1 cellular context compared by ENCODE assay signal in genomic region chr22:49970528-49971231, GRCh38.
TF ChIP-seq lines count a peak whose summit lies in the region.

No MANE protein-coding gene starts in this region.

TF ChIP-seq in K562, 482 proteins besides CTCF, POLR2A, EP300 and RAD21 (continued from another document and continues in another):
- TF ChIP-seq, protein P1, sequence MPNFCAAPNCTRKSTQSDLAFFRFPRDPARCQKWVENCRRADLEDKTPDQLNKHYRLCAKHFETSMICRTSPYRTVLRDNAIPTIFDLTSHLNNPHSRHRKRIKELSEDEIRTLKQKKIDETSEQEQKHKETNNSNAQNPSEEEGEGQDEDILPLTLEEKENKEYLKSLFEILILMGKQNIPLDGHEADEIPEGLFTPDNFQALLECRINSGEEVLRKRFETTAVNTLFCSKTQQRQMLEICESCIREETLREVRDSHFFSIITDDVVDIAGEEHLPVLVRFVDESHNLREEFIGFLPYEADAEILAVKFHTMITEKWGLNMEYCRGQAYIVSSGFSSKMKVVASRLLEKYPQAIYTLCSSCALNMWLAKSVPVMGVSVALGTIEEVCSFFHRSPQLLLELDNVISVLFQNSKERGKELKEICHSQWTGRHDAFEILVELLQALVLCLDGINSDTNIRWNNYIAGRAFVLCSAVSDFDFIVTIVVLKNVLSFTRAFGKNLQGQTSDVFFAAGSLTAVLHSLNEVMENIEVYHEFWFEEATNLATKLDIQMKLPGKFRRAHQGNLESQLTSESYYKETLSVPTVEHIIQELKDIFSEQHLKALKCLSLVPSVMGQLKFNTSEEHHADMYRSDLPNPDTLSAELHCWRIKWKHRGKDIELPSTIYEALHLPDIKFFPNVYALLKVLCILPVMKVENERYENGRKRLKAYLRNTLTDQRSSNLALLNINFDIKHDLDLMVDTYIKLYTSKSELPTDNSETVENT (CRISPR knock-in tag; IDR thresholded peaks at IDR 0.05): no peak
- TF ChIP-seq ZBTB40 (IDR thresholded peaks at IDR 0.05): no peak
- TF ChIP-seq ZBTB40 (CRISPR knock-in tag; IDR thresholded peaks at IDR 0.05): no peak
- no peak for TF ChIP-seq MEF2D (tag; conservative IDR thresholded peaks at IDR 0.05; ENCODE audit: low read depth)
- TF ChIP-seq SRSF9 (IDR thresholded peaks at IDR 0.05; ENCODE audit: borderline replicate concordance, low read depth, low read length): no peak
- TF ChIP-seq ZNF707 (CRISPR knock-in tag; conservative IDR thresholded peaks at IDR 0.05): no peak
- peak; percentile 92 for TF ChIP-seq ZNF316 (IDR thresholded peaks at IDR 0.05)
- no peak for TF ChIP-seq TRIM28 (IDR thresholded peaks at IDR 0.05)
- 0 out of 2 replicates have a peak, but pooled peaks have one; percentile 9 for TF ChIP-seq MTA2 (IDR thresholded peaks at IDR 0.05; ENCODE audit: low read depth)
- no peak; the same call in 1 of the 2 replicates for TF ChIP-seq RREB1 (CRISPR knock-in tag; IDR thresholded peaks at IDR 0.05)
- TF ChIP-seq HSF4 (CRISPR knock-in tag; IDR thresholded peaks at IDR 0.05; ENCODE audit: borderline replicate concordance): no peak
- no peak for TF ChIP-seq TAF7 (tag; IDR thresholded peaks at IDR 0.05)
- TF ChIP-seq ZBTB43 (CRISPR knock-in tag; IDR thresholded peaks at IDR 0.05): no peak
- TF ChIP-seq ZNF584 (CRISPR knock-in tag; IDR thresholded peaks at IDR 0.05; ENCODE audit: low read depth): no peak
- TF ChIP-seq HCFC1 (IDR thresholded peaks at IDR 0.05; ENCODE audit: low read depth, low read length): 0 out of 2 replicates have a peak, but pooled peaks have one; percentile 35
- TF ChIP-seq RFX1 (IDR thresholded peaks at IDR 0.05): no peak
- TF ChIP-seq PBX2 (CRISPR knock-in tag; IDR thresholded peaks at IDR 0.05; ENCODE audit: low read depth): peak; percentile 61
- peak; percentile 79 for TF ChIP-seq PBX2 (tag; conservative IDR thresholded peaks at IDR 0.05; ENCODE audit: low read depth)
- no peak for TF ChIP-seq ARID3B (CRISPR knock-in tag; IDR thresholded peaks at IDR 0.05; ENCODE audit: borderline replicate concordance)
- no peak for TF ChIP-seq KLF10 (CRISPR knock-in tag; IDR thresholded peaks at IDR 0.05)
- peak; percentile 66 for TF ChIP-seq GABPA (tag; conservative IDR thresholded peaks at IDR 0.05; ENCODE audit: low read depth)
- no peak; the same call in 1 of the 2 replicates for TF ChIP-seq NFE2L1 (tag; IDR thresholded peaks at IDR 0.05; ENCODE audit: borderline replicate concordance, low read depth)
- TF ChIP-seq HDAC1 (IDR thresholded peaks at IDR 0.05): peak in 1 of 2 experiments; percentile 86; a peak in 2 of 4 replicates
- TF ChIP-seq, protein P2, sequence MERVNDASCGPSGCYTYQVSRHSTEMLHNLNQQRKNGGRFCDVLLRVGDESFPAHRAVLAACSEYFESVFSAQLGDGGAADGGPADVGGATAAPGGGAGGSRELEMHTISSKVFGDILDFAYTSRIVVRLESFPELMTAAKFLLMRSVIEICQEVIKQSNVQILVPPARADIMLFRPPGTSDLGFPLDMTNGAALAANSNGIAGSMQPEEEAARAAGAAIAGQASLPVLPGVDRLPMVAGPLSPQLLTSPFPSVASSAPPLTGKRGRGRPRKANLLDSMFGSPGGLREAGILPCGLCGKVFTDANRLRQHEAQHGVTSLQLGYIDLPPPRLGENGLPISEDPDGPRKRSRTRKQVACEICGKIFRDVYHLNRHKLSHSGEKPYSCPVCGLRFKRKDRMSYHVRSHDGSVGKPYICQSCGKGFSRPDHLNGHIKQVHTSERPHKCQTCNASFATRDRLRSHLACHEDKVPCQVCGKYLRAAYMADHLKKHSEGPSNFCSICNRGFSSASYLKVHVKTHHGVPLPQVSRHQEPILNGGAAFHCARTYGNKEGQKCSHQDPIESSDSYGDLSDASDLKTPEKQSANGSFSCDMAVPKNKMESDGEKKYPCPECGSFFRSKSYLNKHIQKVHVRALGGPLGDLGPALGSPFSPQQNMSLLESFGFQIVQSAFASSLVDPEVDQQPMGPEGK (CRISPR knock-in tag; IDR thresholded peaks at IDR 0.05; ENCODE audit: borderline replicate concordance): no peak
- peak; percentile 89 for TF ChIP-seq MAFG (tag; conservative IDR thresholded peaks at IDR 0.05)
- TF ChIP-seq U2AF2 (optimal IDR thresholded peaks at IDR 0.05; ENCODE audit: low read depth, low read length): no peak
